21 cellular contexts compared by ENCODE assay signal in genomic region chr10:111137012-111137411, GRCh38.
DNase-seq lines count a peak whose midpoint lies in the region; ATAC-seq and TF ChIP-seq lines count a peak whose summit lies in the region.
"Had no signal": no experiment of that assay in that cellular context is flagged by ENCODE, and none has a peak within 500 bp of the region (broad histone marks: within the 10 kb centered on the region; RNA-seq: fewer than 3 reads in every experiment).

No MANE protein-coding gene starts in this region.

- no peaks in the 10 kb centered on the region for H3K9me2 ChIP-seq in GM23338 (ENCODE audit: insufficient read depth)

- H3K27me3 ChIP-seq in GM23338 (ENCODE audit: insufficient read depth), result no peaks in the 10 kb centered on the region
- peaks cover 3% of the 10 kb centered on the region for H3K27me3 ChIP-seq in iPS-18a (ENCODE audit: control insufficient read depth, insufficient read depth, low read length)
- no peaks in the 10 kb centered on the region for H3K27me3 ChIP-seq in prostate gland (replicated peaks; ENCODE audit: insufficient read depth)

- peak overlapping the region; percentile 24 for H3K9ac ChIP-seq in iPS-18a (ENCODE audit: low read length)
- H3K9ac ChIP-seq: parathyroid adenoma had no signal

- H3K36me3 ChIP-seq in GM23338 (ENCODE audit: insufficient read depth) (no peaks in the 10 kb centered on the region), iPS-18a (ENCODE audit: control insufficient read depth, low read depth, low read length) (no peaks in the 10 kb centered on the region), prostate gland (no peaks in the 10 kb centered on the region)
- H3K36me3 ChIP-seq: left ventricle myocardium inferior had no signal

- H3K27ac ChIP-seq in GM23338 (ENCODE audit: low read depth), result peak overlapping the region; percentile 68
- peak overlapping the region; percentile 18 for H3K27ac ChIP-seq in iPS-18a (ENCODE audit: low read length)
- H3K27ac ChIP-seq in prostate gland, result peak overlapping the region; percentile 28
- H3K27ac ChIP-seq: hepatocyte, left ventricle myocardium inferior, parathyroid adenoma had no signal

- no peak overlapping the region for H2AFZ ChIP-seq in GM23338
- H2AFZ ChIP-seq: hepatocyte, parathyroid adenoma had no signal

- peak overlapping the region; percentile 4; the same call in 1 of the 3 replicates for H3K4me3 Mint-ChIP-seq in GM23338
- H3K4me3 Mint-ChIP-seq: central memory CD8-positive, alpha-beta T cell had no signal

- no peaks in the 10 kb centered on the region for H3K79me2 ChIP-seq in GM23338 (replicated peaks; ENCODE audit: insufficient read depth)
- H3K79me2 ChIP-seq: hepatocyte, parathyroid adenoma had no signal

- H3K4me1 Mint-ChIP-seq in GM23338, result peaks cover 43% of the 10 kb centered on the region
- H3K4me1 Mint-ChIP-seq: central memory CD8-positive, alpha-beta T cell had no signal

- H3K9me3 Mint-ChIP-seq in GM23338, result peaks cover 15% of the 10 kb centered on the region; the same call in 2 of the 3 replicates
- H3K9me3 Mint-ChIP-seq: central memory CD8-positive, alpha-beta T cell had no signal

- intact Hi-C loops in prostate gland (cut with DNase I), result no loop called here

- H3K4me2 ChIP-seq in GM23338, result peak overlapping the region; percentile 22
- H3K4me2 ChIP-seq: hepatocyte had no signal

- peak; percentile 86 for DNase-seq in GM23338 (ENCODE audit: low spot score)
- DNase-seq in NCI-H345 (lab: John Stamatoyannopoulos, UW), result peak; percentile 61
- peak; percentile 10 for DNase-seq in prostate gland (ENCODE audit: low spot score)
- no peak for DNase-seq in T-helper 2 cell
- DNase-seq: activated CD4-positive, alpha-beta T cell treated with anti-CD3 and anti-CD28 coated beads for 1 hour; activated gamma-delta T cell; amniotic stem cell; Caco-2; effector CD4-positive, alpha-beta T cell; GDM1; left ventricle myocardium inferior; NCI-H446 treated with DMSO at 0.1 percent for 48 hours; SIG-M5; stimulated activated CD4-positive, alpha-beta T cell treated with anti-CD3 and anti-CD28 coated beads, Interleukin-2, amount 100 ng/mL, for 48 hours had no signal

- 0 out of 4 replicates have a peak, but pooled peaks of 1 of the 2 experiments have one; percentile 1 for TF ChIP-seq CTCF in GM23338 (conservative IDR thresholded peaks at IDR 0.05; ENCODE audit: low read depth in 2 of 2)
- TF ChIP-seq CTCF in prostate gland (IDR thresholded peaks at IDR 0.05), result no peak

- no peaks in the 10 kb centered on the region for H3F3A ChIP-seq in GM23338 (replicated peaks; ENCODE audit: low read depth)

- H3K27me3 Mint-ChIP-seq in GM23338 (ENCODE audit: insufficient read depth, low read depth, poor library complexity), result peaks cover 6% of the 10 kb centered on the region

- no peaks in the 10 kb centered on the region for H4K20me1 ChIP-seq in GM23338 (replicated peaks; ENCODE audit: insufficient read depth)

- no peak overlapping the region for H3K4me3 ChIP-seq in GM23338
- H3K4me3 ChIP-seq in iPS-18a (ENCODE audit: low read length), result peak overlapping the region; percentile 26
- no peak overlapping the region for H3K4me3 ChIP-seq in prostate gland
- H3K4me3 ChIP-seq: GM12878, hepatocyte, left ventricle myocardium inferior had no signal

- peak; percentile 98 for ATAC-seq in GM23338
- no peak for ATAC-seq in HG02678 (IDR thresholded peaks at IDR 0.05; ENCODE audit: unreplicated experiment)
- ATAC-seq in GM21390 (IDR thresholded peaks at IDR 0.05; ENCODE audit: unreplicated experiment), result no peak
- ATAC-seq: GM12878 had no signal

- H3K9me3 ChIP-seq in iPS-18a (ENCODE audit: control insufficient read depth, low read depth, low read length) (no peaks in the 10 kb centered on the region), prostate gland (no peaks in the 10 kb centered on the region)

- no peaks in the 10 kb centered on the region; the same call in 2 of the 3 replicates for H3K36me3 Mint-ChIP-seq in GM23338 (ENCODE audit: low read depth)

- WGBS in prostate gland, result 37% methylated on average over 6 of the region's 6 CpGs

- peak overlapping the region; percentile 88 for H3K27ac Mint-ChIP-seq in GM23338

- H3K4me1 ChIP-seq in GM23338 (ENCODE audit: insufficient read depth) (peaks cover 22% of the 10 kb centered on the region), iPS-18a (ENCODE audit: control insufficient read depth, low read depth, low read length) (peaks cover 30% of the 10 kb centered on the region), prostate gland (replicated peaks) (no peaks in the 10 kb centered on the region)
- H3K4me1 ChIP-seq: Caco-2, left ventricle myocardium inferior, parathyroid adenoma had no signal

- no peak for TF ChIP-seq POLR2A in prostate gland (IDR thresholded peaks at IDR 0.05)

TF ChIP-seq in GM23338, 12 proteins besides CTCF, POLR2A, EP300 and RAD21 (continues in another document):
- TF ChIP-seq REST (IDR thresholded peaks at IDR 0.05; ENCODE audit: unreplicated experiment) (no peak), NANOG (IDR thresholded peaks at IDR 0.05; ENCODE audit: borderline replicate concordance) (peak; percentile 81), EZH2 (IDR thresholded peaks at IDR 0.05; ENCODE audit: low read depth, unreplicated experiment) (no peak), ZNF331 (CRISPR knock-in tag; IDR thresholded peaks at IDR 0.05; ENCODE audit: low read depth) (no peak), STAT1 (IDR thresholded peaks at IDR 0.05; ENCODE audit: unreplicated experiment) (no peak), POLR2AphosphoS5 (IDR thresholded peaks at IDR 0.05; ENCODE audit: low read depth) (no peak), JUNB (IDR thresholded peaks at IDR 0.05; ENCODE audit: unreplicated experiment) (no peak), EZH2phosphoT487 (IDR thresholded peaks at IDR 0.05; ENCODE audit: unreplicated experiment) (no peak)

Comparison
In these comparisons a context has a peak if more than half of its experiments do, and no peak if none do; other contexts are left out.
1. DNase-seq: peak in GM23338 (single experiment), NCI-H345 (single experiment) and prostate gland (single experiment); none in T-helper 2 cell (0 of 5).
2. H3K27ac ChIP-seq: peak in every context shown above with its lines; median percentile 68 in GM23338; 28 in prostate gland; 18 in iPS-18a.